In the genomic region with DNA sequence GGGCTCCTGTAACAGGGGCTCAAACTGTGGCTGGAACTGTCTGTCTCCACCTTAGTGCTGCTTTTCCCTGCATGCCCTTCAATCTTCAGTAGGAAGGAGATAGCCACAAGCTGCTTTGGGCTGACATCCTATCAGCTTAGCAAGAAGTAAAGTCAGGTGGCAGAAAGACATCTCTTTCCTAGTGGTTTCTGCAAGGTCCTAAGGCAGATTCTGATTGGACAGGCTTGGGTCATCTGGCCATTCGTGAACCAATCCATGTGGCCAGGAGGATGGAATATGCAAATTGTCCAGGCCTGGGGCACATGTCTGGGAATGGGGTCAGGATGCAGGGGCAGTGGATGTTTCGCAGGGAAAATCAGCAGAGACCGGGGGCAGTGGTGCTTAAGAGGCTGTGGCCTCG, we compare ENCODE assay signal across 9 cellular contexts. TPM values are rescaled to one million over a fixed set of nuclear protein-coding genes. Genes with fewer than 3 reads are reported as not detected.
DNase-seq lines count a peak whose midpoint lies in the region; ATAC-seq and TF ChIP-seq lines count a peak whose summit lies in the region.
"Had no signal": no experiment of that assay in that cellular context is flagged by ENCODE, and none has a peak within 500 bp of the region (broad histone marks: within the 10 kb centered on the region; RNA-seq: fewer than 3 reads in every experiment).

No MANE protein-coding gene starts in this region.

- no peak overlapping the region for H3K4me3 ChIP-seq in GM12865 (ENCODE audit: low read depth, low read length)

- H3K27me3 Mint-ChIP-seq in brain (peaks cover 12% of the 10 kb centered on the region), endothelial cell (ENCODE audit: unreplicated experiment) (peaks cover 3% of the 10 kb centered on the region)
- H3K27me3 Mint-ChIP-seq: activated CD4-positive, alpha-beta memory T cell treated with anti-CD3 and anti-CD28 coated beads, Interleukin-2, amount 10 ng/mL, durations not matched to agents 7 days and 5 days had no signal

- DNase-seq in GM12865 (ENCODE audit: low read depth) (peak; percentile 30), NCI-H2196 (lab: John Stamatoyannopoulos, UW; ENCODE audit: unreplicated experiment) (peak; percentile 63), myocyte (ENCODE audit: low read depth) (peak; percentile 36), endothelial cell (ENCODE audit: low spot score) (no peak), NCI-H748 (lab: John Stamatoyannopoulos, UW; ENCODE audit: unreplicated experiment) (no peak)
- no peak for DNase-seq in activated CD4-positive, alpha-beta T cell treated with anti-CD3 and anti-CD28 coated beads, Interleukin-2, amount 50 U/mL, for 4 hours
- DNase-seq: activated CD4-positive, alpha-beta memory T cell treated with anti-CD3 and anti-CD28 coated beads, Interleukin-2, amount 10 ng/mL, durations not matched to agents 7 days and 5 days had no signal

- H3K27ac Mint-ChIP-seq in brain (peak overlapping the region in 3 of 5 experiments; percentile 49 to 66 (median 50)), endothelial cell (ENCODE audit: unreplicated experiment) (no peak overlapping the region)
- H3K27ac Mint-ChIP-seq: activated CD4-positive, alpha-beta memory T cell treated with anti-CD3 and anti-CD28 coated beads, Interleukin-2, amount 10 ng/mL, durations not matched to agents 7 days and 5 days had no signal

- H3K4me1 Mint-ChIP-seq in brain (peaks cover 55% of the 10 kb centered on the region), endothelial cell (ENCODE audit: unreplicated experiment) (peaks cover 19% of the 10 kb centered on the region)

- ATAC-seq in HG03139 (IDR thresholded peaks at IDR 0.05; ENCODE audit: unreplicated experiment) = no peak

- H3K9me3 Mint-ChIP-seq in brain (no peaks in the 10 kb centered on the region), endothelial cell (ENCODE audit: unreplicated experiment) (no peaks in the 10 kb centered on the region)
- H3K9me3 Mint-ChIP-seq: activated CD4-positive, alpha-beta memory T cell treated with anti-CD3 and anti-CD28 coated beads, Interleukin-2, amount 10 ng/mL, durations not matched to agents 7 days and 5 days had no signal

- peak overlapping the region in 1 of 5 experiments; percentile 9 for H3K4me3 Mint-ChIP-seq in brain
- no peak overlapping the region for H3K4me3 Mint-ChIP-seq in endothelial cell (ENCODE audit: unreplicated experiment)
- H3K4me3 Mint-ChIP-seq: activated CD4-positive, alpha-beta memory T cell treated with anti-CD3 and anti-CD28 coated beads, Interleukin-2, amount 10 ng/mL, durations not matched to agents 7 days and 5 days had no signal

- TF ChIP-seq CTCF in GM12865 (IDR thresholded peaks at IDR 0.05; ENCODE audit: insufficient read depth, low read depth, low read length, missing control alignments) (no peak), brain (conservative IDR thresholded peaks at IDR 0.05) (no peak), endothelial cell (IDR thresholded peaks at IDR 0.05; ENCODE audit: unreplicated experiment) (no peak)

- H3K36me3 Mint-ChIP-seq in brain (peaks cover 42% of the 10 kb centered on the region), endothelial cell (ENCODE audit: low read depth, unreplicated experiment) (peaks cover 13% of the 10 kb centered on the region)

RNA-seq across cellular contexts. Expression of gene RITA1, which starts 5.2 kb away (rescaled TPM):
- 29.7 TPM for polyA plus RNA-seq in brain (ENCODE audit: insufficient read depth, low read depth, low replicate concordance)
- total RNA-seq in myocyte (43.7 and 65.3 TPM in 2 replicates), endothelial cell (ENCODE audit: unreplicated experiment) (11.7 TPM)
- 24.9 TPM for polyA plus RNA-seq in myocyte (2012)

RNA-seq across cellular contexts. Expression of gene DDX54, which starts 5.5 kb away (rescaled TPM):
- 41.9 TPM for polyA plus RNA-seq in brain (ENCODE audit: insufficient read depth, low read depth, low replicate concordance)
- total RNA-seq in myocyte = 78.5 and 80.3 TPM in 2 replicates
- polyA plus RNA-seq in myocyte (2012) = 39.6 TPM
- total RNA-seq in endothelial cell (ENCODE audit: unreplicated experiment) = 47.5 TPM

RNA-seq across cellular contexts. Expression of gene TPCN1, which starts 30.5 kb away (rescaled TPM):
- 16.1 TPM for polyA plus RNA-seq in brain (ENCODE audit: insufficient read depth, low read depth, low replicate concordance)
- total RNA-seq in myocyte (42.0 and 43.1 TPM in 2 replicates), endothelial cell (ENCODE audit: unreplicated experiment) (8.4 TPM)
- polyA plus RNA-seq in myocyte (2012) = 40.5 TPM

RNA-seq across cellular contexts. Expression of gene CFAP73, which starts 41.2 kb away (rescaled TPM):
- not detected for polyA plus RNA-seq in brain (ENCODE audit: insufficient read depth, low read depth, low replicate concordance)
- total RNA-seq in myocyte (not detected in 2 replicates), endothelial cell (ENCODE audit: unreplicated experiment) (not detected)
- 0.06 TPM for polyA plus RNA-seq in myocyte (2012)

RNA-seq across cellular contexts. Expression of gene RASAL1, which starts 55.2 kb away (rescaled TPM):
- 12.3 TPM for polyA plus RNA-seq in brain (ENCODE audit: insufficient read depth, low read depth, low replicate concordance)
- total RNA-seq in myocyte (not detected in 2 replicates), endothelial cell (ENCODE audit: unreplicated experiment) (0.21 TPM)
- not detected for polyA plus RNA-seq in myocyte (2012)

Comparison
In these comparisons a context has a peak if more than half of its experiments do, and no peak if none do; other contexts are left out.
1. DNase-seq: peak in GM12865 (single experiment), NCI-H2196 (single experiment) and myocyte (single experiment); none in endothelial cell (single experiment), activated CD4-positive, alpha-beta T cell treated with anti-CD3 and anti-CD28 coated beads, Interleukin-2, amount 50 U/mL, for 4 hours (0 of 2) and NCI-H748 (single experiment).